In the genomic region with DNA sequence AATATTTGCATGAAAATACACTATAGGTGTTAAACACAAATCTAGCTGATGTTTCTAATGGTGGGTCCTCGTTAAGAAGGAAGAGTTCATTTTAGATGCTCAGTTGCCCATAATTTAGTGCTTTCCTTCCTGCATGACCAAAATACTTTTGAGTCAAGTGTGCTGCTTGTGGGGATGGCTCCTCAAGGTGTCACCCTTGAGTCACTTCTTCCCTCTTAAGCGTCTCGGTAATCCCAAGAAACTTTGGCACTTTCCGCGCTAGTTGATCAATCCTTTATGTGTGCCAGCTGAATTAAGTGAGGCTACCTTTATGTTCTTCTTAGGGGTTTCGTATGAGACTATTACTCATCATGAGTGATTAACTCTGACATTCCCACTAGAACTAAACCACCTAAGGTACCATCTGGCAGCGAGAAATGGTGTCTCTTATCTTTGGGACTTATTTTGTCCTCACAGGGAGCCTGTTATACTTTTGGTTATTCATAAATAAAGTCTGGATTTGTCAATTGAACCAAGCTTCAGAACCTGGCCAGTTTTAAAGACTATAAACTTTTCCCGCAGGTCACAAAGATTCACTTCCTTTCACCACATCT, we compare ENCODE assay signal across 8 cellular contexts.
A peak's percentile ranks its signal among the peaks of the same experiment; 100 is the strongest.
DNase-seq lines count a peak whose midpoint lies in the region; ATAC-seq, FAIRE-seq and TF ChIP-seq lines count a peak whose summit lies in the region.

No MANE protein-coding gene starts in this region.

- no peaks in the 10 kb centered on the region for H3K9me3 Mint-ChIP-seq in HFFc6
- H3K9me3 Mint-ChIP-seq in T-cell: no peaks in the 10 kb centered on the region

- H3K27me3 ChIP-seq in SJSA1 (replicated peaks) (peaks cover 14% of the 10 kb centered on the region), upper lobe of left lung (no peaks in the 10 kb centered on the region)

- WGBS in upper lobe of left lung, 2 donors: 19 to 23% methylated on average over 8 of the region's 8 CpGs

- H3K4me1 ChIP-seq in SJSA1 (replicated peaks): no peaks in the 10 kb centered on the region; the same call in 1 of the 2 replicates
- peaks cover 0 to 5% (median 0%) of the 10 kb centered on the region in 4 donors for H3K4me1 ChIP-seq in upper lobe of left lung

- H3K27me3 Mint-ChIP-seq in HFFc6 (ENCODE audit: insufficient read depth): peaks cover 9% of the 10 kb centered on the region; the same call in 1 of the 2 replicates
- H3K27me3 Mint-ChIP-seq in T-cell: peaks cover 14 to 21% of the 10 kb centered on the region in 2 donors

- H3K36me3 ChIP-seq in SJSA1 (no peaks in the 10 kb centered on the region), upper lobe of left lung (no peaks in the 10 kb centered on the region)

- peak; percentile 49 for DNase-seq in ELF-1 (ENCODE audit: low read depth, low spot score)
- DNase-seq in HFFc6: peak; percentile 28
- DNase-seq in SJSA1 (ENCODE audit: low read depth in 1 of 2, low spot score in 2 of 2): peak; percentile 29 to 40
- DNase-seq in medulla oblongata (ENCODE audit: extremely low spot score): peak; percentile 85
- peak in 1 of 2 donors; percentile 26 for DNase-seq in upper lobe of left lung
- no peak for DNase-seq in SHP77 treated with DMSO at 0.1 percent for 48 hours (lab: John Stamatoyannopoulos, UW)
- no peak for DNase-seq in T-cell

- H3K4me1 Mint-ChIP-seq in HFFc6 (ENCODE audit: low read depth) (0 out of 2 replicates have a peak, but pooled peaks cover 4% of the 10 kb centered on the region), T-cell (peaks cover 0 to 4% (median 3%) of the 10 kb centered on the region in 3 donors)

- POLR2A ChIA-PET in T-cell (lab: Charles Lee): no interaction called here

- ATAC-seq in upper lobe of left lung (ENCODE audit: low FRiP score in 2 of 2) (peak in 1 of 2 donors; percentile 81), T-cell (replicated peaks in 1 of 4) (no peak)

- H3K4me3 ChIP-seq in SJSA1 (no peak overlapping the region), upper lobe of left lung (no peak overlapping the region)

- H3K36me3 Mint-ChIP-seq in HFFc6 (ENCODE audit: low read depth) (no peaks in the 10 kb centered on the region), T-cell (no peaks in the 10 kb centered on the region)

- no peaks in the 10 kb centered on the region for H3K9me3 ChIP-seq in SJSA1 (replicated peaks)
- no peaks in the 10 kb centered on the region for H3K9me3 ChIP-seq in upper lobe of left lung

- no peak overlapping the region for H3K27ac Mint-ChIP-seq in HFFc6
- H3K27ac Mint-ChIP-seq in T-cell: no peak overlapping the region

- no peak overlapping the region for H3K27ac ChIP-seq in SJSA1
- no peak overlapping the region for H3K27ac ChIP-seq in upper lobe of left lung

- peak; percentile 61 for FAIRE-seq in endometrium (lab: Jason Lieb, UNC)

- CTCF ChIA-PET in T-cell (lab: Charles Lee): interaction anchor here in 1 of 2 donors (1.5 kb wide), 1 partner anchor 471 kb away, joined by 5 read pairs; no protein-coding TSS in a partner anchor

- no peak for TF ChIP-seq POLR2A in upper lobe of left lung (IDR thresholded peaks at IDR 0.05)

- no peak overlapping the region for H3K4me3 Mint-ChIP-seq in HFFc6
- no peak overlapping the region for H3K4me3 Mint-ChIP-seq in T-cell

- no peak for TF ChIP-seq EP300 in upper lobe of left lung (IDR thresholded peaks at IDR 0.05)

- TF ChIP-seq CTCF in HFFc6 (IDR thresholded peaks at IDR 0.05) (peak; percentile 80), upper lobe of left lung (IDR thresholded peaks at IDR 0.05) (peak; percentile 49 to 65 (median 60))

Comparison
In these comparisons a context has a peak if more than half of its experiments do, and no peak if none do; other contexts are left out.
1. DNase-seq: peak in ELF-1 (single experiment), HFFc6 (single experiment), SJSA1 (2 of 2) and medulla oblongata (single experiment); none in SHP77 treated with DMSO at 0.1 percent for 48 hours (single experiment) and T-cell (0 of 34).